In the genomic region with DNA sequence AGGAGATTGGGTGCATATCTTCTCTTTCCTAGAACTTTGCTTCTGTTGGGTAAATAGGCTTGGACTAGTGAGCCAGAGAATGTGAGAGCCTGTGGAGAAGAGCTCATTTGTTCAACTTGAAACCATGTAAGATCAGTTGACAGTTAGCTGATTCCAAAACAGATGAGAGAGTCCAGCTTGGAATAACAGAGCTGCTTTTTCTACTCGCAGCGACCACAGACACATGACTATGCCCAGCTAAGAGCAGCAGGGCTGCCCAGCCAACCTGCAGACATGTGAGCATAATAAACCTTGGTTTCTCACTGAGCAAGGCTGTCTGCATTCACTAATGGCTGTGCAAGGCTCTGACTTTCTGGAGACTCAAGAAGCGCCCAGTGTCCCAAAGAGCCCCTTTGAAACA, we compare ENCODE assay signal across 29 cellular contexts.
"Had no signal": no experiment of that assay in that cellular context is flagged by ENCODE, and none has a peak within 500 bp of the region (broad histone marks: within the 10 kb centered on the region; RNA-seq: fewer than 3 reads in every experiment).

No MANE protein-coding gene starts in this region.

- ATAC-seq: activated T-cell treated with anti-CD3 and anti-CD28 coated beads, Interleukin-2, amount 50 U/mL, for 72 hours; activated T-helper 17 cell treated with anti-CD3 and anti-CD28 coated beads, Interleukin-2, amount 50 U/mL, for 72 hours; body of pancreas; PC-3 had no signal

- H3K4me1 ChIP-seq: ascending aorta, body of pancreas, breast epithelium, Peyer's patch had no signal

- H3K4me3 ChIP-seq: ascending aorta, body of pancreas, breast epithelium, MG63, Peyer's patch had no signal

- DNase-seq: activated CD4-positive, alpha-beta memory T cell treated with anti-CD3 and anti-CD28 coated beads for 36 hours; activated CD4-positive, alpha-beta T cell treated with anti-CD3 and anti-CD28 coated beads, Interleukin-2, amount 10 ng/mL, durations not matched to agents 7 days and 5 days; activated effector memory CD4-positive, alpha-beta T cell treated with anti-CD3 and anti-CD28 coated beads, Interleukin-2, amount 50 U/mL, for 16 hours; activated naive CD4-positive, alpha-beta T cell treated with Interleukin-2 at 50 U/mL for 16 hours; activated naive CD8-positive, alpha-beta T cell treated with anti-CD3 and anti-CD28 coated beads, Interleukin-2, amount 10 ng/mL, durations not matched to agents 7 days and 5 days; activated T-cell treated with anti-CD3 and anti-CD28 coated beads, Interleukin-2, amount 50 U/mL, for 1 hour; activated T-cell treated with anti-CD3 and anti-CD28 coated beads, Interleukin-2, amount 50 U/mL, for 72 hours; amygdala; body of pancreas; Kasumi-1; KG1; MG63; NCI-H1048; NCI-H1105 treated with DMSO at 0.1 percent for 48 hours; NCI-H1436; NCI-H1694; NCI-H2029; NCI-H510A; NCI-H526; NCI-H748 treated with DMSO at 0.1 percent for 48 hours; NK-92 treated with Interleukin-12 subunit alpha and Interleukin-12 subunit beta, amount 100 ng/mL, for 24 hours; PC-3; Peyer's patch; RPMI8226; SIG-M5 had no signal

- H3K36me3 ChIP-seq: ascending aorta, breast epithelium, MG63, Peyer's patch had no signal

- H3K9me3 ChIP-seq: ascending aorta, MG63 had no signal

- H3K27ac ChIP-seq: ascending aorta, body of pancreas, breast epithelium, Peyer's patch had no signal

- H3K27me3 ChIP-seq: ascending aorta, body of pancreas, breast epithelium, MG63, Peyer's patch had no signal

- FAIRE-seq: TTC549 had no signal
